ENCODE assay signal across 1 cellular context in genomic region chr6:24935323-24935722, GRCh38.
TF ChIP-seq lines count a peak whose summit lies in the region.

No MANE protein-coding gene starts in this region.

TF ChIP-seq in H1, 55 proteins besides CTCF, POLR2A, EP300 and RAD21:
- TF ChIP-seq NRF1 (IDR thresholded peaks at IDR 0.05; ENCODE audit: low read depth, low read length), result no peak
- TF ChIP-seq POLR2AphosphoS5 (IDR thresholded peaks at IDR 0.05; ENCODE audit: low read depth, low read length), result no peak
- no peak for TF ChIP-seq CTBP2 (IDR thresholded peaks at IDR 0.05; ENCODE audit: borderline replicate concordance, insufficient read depth, insufficient read length, low read length)
- no peak for TF ChIP-seq BRCA1 (IDR thresholded peaks at IDR 0.05; ENCODE audit: low read depth, low read length)
- TF ChIP-seq USF2 (IDR thresholded peaks at IDR 0.05; ENCODE audit: low read length), result no peak
- TF ChIP-seq EZH2 (IDR thresholded peaks at IDR 0.05; ENCODE audit: low read depth, low read length, severe bottlenecking), result no peak
- TF ChIP-seq SP2 (IDR thresholded peaks at IDR 0.05; ENCODE audit: low read length), result no peak
- TF ChIP-seq ZNF274 (IDR thresholded peaks at IDR 0.05; ENCODE audit: borderline replicate concordance, extremely low read depth, low read length), result no peak
- TF ChIP-seq SAP30 (IDR thresholded peaks at IDR 0.05; ENCODE audit: insufficient read depth, insufficient replicate concordance, low read length), result no peak
